In genomic region chr22:39010946-39011625, GRCh38 we compare ENCODE assay signal across 1 cellular context.
TF ChIP-seq lines count a peak whose summit lies in the region.

No MANE protein-coding gene starts in this region.

TF ChIP-seq in GM23338, 12 proteins besides CTCF, POLR2A, EP300 and RAD21:
- TF ChIP-seq STAT1 (IDR thresholded peaks at IDR 0.05; ENCODE audit: unreplicated experiment) (no peak), REST (IDR thresholded peaks at IDR 0.05; ENCODE audit: unreplicated experiment) (no peak), POLR2AphosphoS5 (IDR thresholded peaks at IDR 0.05; ENCODE audit: low read depth) (no peak), EZH2 (IDR thresholded peaks at IDR 0.05; ENCODE audit: low read depth, unreplicated experiment) (no peak), JUNB (IDR thresholded peaks at IDR 0.05; ENCODE audit: unreplicated experiment) (no peak), NANOG (IDR thresholded peaks at IDR 0.05; ENCODE audit: borderline replicate concordance) (no peak)
TF ChIP-seq in GM23338: peak in this region for 0.
